Comparison of ENCODE assay signal across 9 cellular contexts in genomic region chr12:54229624-54230212, GRCh38. TPM values are rescaled to one million over a fixed set of nuclear protein-coding genes. Genes with fewer than 3 reads are reported as not detected.
DNase-seq lines count a peak whose midpoint lies in the region; ATAC-seq and TF ChIP-seq lines count a peak whose summit lies in the region.
"Had no signal": no experiment of that assay in that cellular context is flagged by ENCODE, and none has a peak within 500 bp of the region (broad histone marks: within the 10 kb centered on the region; RNA-seq: fewer than 3 reads in every experiment).

No MANE protein-coding gene starts in this region.

- WGBS in adrenal gland, 4 donors, result 68 to 78% (median 72%) methylated on average over 4 of the region's 4 CpGs

- H3K4me1 ChIP-seq in GM23338 (ENCODE audit: insufficient read depth) (0 out of 2 replicates have a peak, but pooled peaks cover 9% of the 10 kb centered on the region), adrenal gland (replicated peaks in 1 of 2) (peaks cover 0 to 4% of the 10 kb centered on the region in 2 donors)

- no peak overlapping the region for H3K27ac Mint-ChIP-seq in GM23338
- no peak overlapping the region for H3K27ac Mint-ChIP-seq in activated naive CD8-positive, alpha-beta T cell treated with anti-CD3 and anti-CD28 coated beads, Interleukin-2, amount 50 U/mL, for 24 hours

- H3K4me2 ChIP-seq in GM23338, result no peak overlapping the region

- no peaks in the 10 kb centered on the region for H3K36me3 Mint-ChIP-seq in GM23338 (ENCODE audit: low read depth)
- no peaks in the 10 kb centered on the region for H3K36me3 Mint-ChIP-seq in activated naive CD8-positive, alpha-beta T cell treated with anti-CD3 and anti-CD28 coated beads, Interleukin-2, amount 50 U/mL, for 24 hours (ENCODE audit: low read depth)

- H3K27me3 Mint-ChIP-seq in GM23338 (ENCODE audit: insufficient read depth, low read depth, poor library complexity), result peaks cover 2% of the 10 kb centered on the region
- H3K27me3 Mint-ChIP-seq in activated naive CD8-positive, alpha-beta T cell treated with anti-CD3 and anti-CD28 coated beads, Interleukin-2, amount 50 U/mL, for 24 hours, result no peaks in the 10 kb centered on the region

- H3K36me3 ChIP-seq in GM23338 (ENCODE audit: insufficient read depth), result no peaks in the 10 kb centered on the region
- H3K36me3 ChIP-seq in adrenal gland (replicated peaks in 1 of 2), result no peaks in the 10 kb centered on the region

- no peaks in the 10 kb centered on the region for H3K9me3 ChIP-seq in adrenal gland (replicated peaks in 1 of 3)

- H3F3A ChIP-seq in GM23338 (replicated peaks; ENCODE audit: low read depth), result no peaks in the 10 kb centered on the region

- intact Hi-C loops in adrenal gland (cut with DNase I), result no loop called here
- intact Hi-C loops in left ventricle myocardium superior (cut with micrococcal nuclease), result no loop called here

- no peak overlapping the region for H3K4me3 Mint-ChIP-seq in GM23338
- no peak overlapping the region for H3K4me3 Mint-ChIP-seq in activated naive CD8-positive, alpha-beta T cell treated with anti-CD3 and anti-CD28 coated beads, Interleukin-2, amount 50 U/mL, for 24 hours

- peaks cover 28% of the 10 kb centered on the region for H3K4me1 Mint-ChIP-seq in GM23338
- peaks cover 3% of the 10 kb centered on the region for H3K4me1 Mint-ChIP-seq in activated naive CD8-positive, alpha-beta T cell treated with anti-CD3 and anti-CD28 coated beads, Interleukin-2, amount 50 U/mL, for 24 hours

- no peaks in the 10 kb centered on the region for H3K9me3 Mint-ChIP-seq in GM23338
- no peaks in the 10 kb centered on the region for H3K9me3 Mint-ChIP-seq in activated naive CD8-positive, alpha-beta T cell treated with anti-CD3 and anti-CD28 coated beads, Interleukin-2, amount 50 U/mL, for 24 hours

- DNase-seq in GM23338 (ENCODE audit: low spot score), result no peak
- DNase-seq in adrenal gland, result peak in 4 of 7 donors; percentile 36 to 43 (median 43)
- no peak for DNase-seq in left ventricle myocardium superior
- peak; percentile 60 for DNase-seq in smooth muscle cell of the brain vasculature (ENCODE audit: low read depth, low spot score)
- no peak for DNase-seq in SKM-1 treated with dmso at 0.1 percent for 144 hours (lab: John Stamatoyannopoulos, UW; ENCODE audit: unreplicated experiment)
- DNase-seq in activated naive CD8-positive, alpha-beta T cell treated with anti-CD3 and anti-CD28 coated beads, Interleukin-2, amount 50 U/mL, for 24 hours, result no peak
- no peak for DNase-seq in NCI-H2171 treated with DMSO at 0.1 percent for 48 hours (lab: John Stamatoyannopoulos, UW)
- DNase-seq: activated CD8-positive, alpha-beta memory T cell treated with anti-CD3 and anti-CD28 coated beads, Interleukin-2, amount 50 U/mL, for 48 hours had no signal

- H3K27me3 ChIP-seq in GM23338 (ENCODE audit: insufficient read depth), result no peaks in the 10 kb centered on the region
- no peaks in the 10 kb centered on the region for H3K27me3 ChIP-seq in adrenal gland

- no peak for TF ChIP-seq CTCF in GM23338 (conservative IDR thresholded peaks at IDR 0.05; ENCODE audit: low read depth in 2 of 2)
- no peak for TF ChIP-seq CTCF in adrenal gland (IDR thresholded peaks at IDR 0.05)

- H2AFZ ChIP-seq in GM23338, result no peak overlapping the region

- no peak for ATAC-seq in GM23338
- ATAC-seq in left ventricle myocardium superior, result peak; percentile 87
- ATAC-seq in activated naive CD8-positive, alpha-beta T cell treated with anti-CD3 and anti-CD28 coated beads, Interleukin-2, amount 50 U/mL, for 24 hours, result no peak
- ATAC-seq in GM18498 (IDR thresholded peaks at IDR 0.05; ENCODE audit: unreplicated experiment), result no peak

- no peak for TF ChIP-seq POLR2A in adrenal gland (IDR thresholded peaks at IDR 0.05)

- peaks cover 4% of the 10 kb centered on the region; the same call in 1 of the 2 replicates for H4K20me1 ChIP-seq in GM23338 (replicated peaks; ENCODE audit: insufficient read depth)

- H3K4me3 ChIP-seq in GM23338 (no peak overlapping the region), adrenal gland (no peak overlapping the region)

- H3K27ac ChIP-seq in GM23338 (ENCODE audit: low read depth) (peak overlapping the region; percentile 65; the same call in 1 of the 2 replicates), adrenal gland (peak overlapping the region in 1 of 5 donors; percentile 28)

- no peaks in the 10 kb centered on the region for H3K9me2 ChIP-seq in GM23338 (ENCODE audit: insufficient read depth)

- H3K79me2 ChIP-seq in GM23338 (replicated peaks; ENCODE audit: insufficient read depth), result no peaks in the 10 kb centered on the region

TF ChIP-seq in GM23338, 12 proteins besides CTCF, POLR2A, EP300 and RAD21 (continues in another document):
- TF ChIP-seq JUNB (IDR thresholded peaks at IDR 0.05; ENCODE audit: unreplicated experiment), result no peak
- no peak for TF ChIP-seq EZH2phosphoT487 (IDR thresholded peaks at IDR 0.05; ENCODE audit: unreplicated experiment)
- TF ChIP-seq NANOG (IDR thresholded peaks at IDR 0.05; ENCODE audit: borderline replicate concordance), result no peak
- no peak for TF ChIP-seq ZNF331 (CRISPR knock-in tag; IDR thresholded peaks at IDR 0.05; ENCODE audit: low read depth)
- TF ChIP-seq ZNF462 (CRISPR knock-in tag; IDR thresholded peaks at IDR 0.05), result no peak
- no peak for TF ChIP-seq POLR2AphosphoS5 (IDR thresholded peaks at IDR 0.05; ENCODE audit: low read depth)

RNA-seq across cellular contexts. Expression of gene SMUG1, which starts 40.9 kb away (rescaled TPM):
- total RNA-seq in GM23338 (2014; rRNA removed; shearing (Covaris generic)), result 19.6 and 23.8 TPM in 2 replicates
- polyA plus RNA-seq in GM23338 (2016; fragmentation: Nextera tagmentation; extraction: Ambion mirVana) (21.8 and 23.1 TPM in 2 replicates), adrenal gland (10 to 100 TPM; 28.1 to 60.0 (median 58.1) TPM)
- total RNA-seq in adrenal gland (10 to 100 TPM; 29.9 to 52.4 (median 37.2) TPM), left ventricle myocardium superior (17.0 TPM)

RNA-seq across cellular contexts. Expression of gene CBX5, which starts 50.2 kb away (rescaled TPM):
- 193 and 212 TPM in 2 replicates for total RNA-seq in GM23338 (2014; rRNA removed; shearing (Covaris generic))
- polyA plus RNA-seq in GM23338 (2016; fragmentation: Nextera tagmentation; extraction: Ambion mirVana), result 152 and 175 TPM in 2 replicates
- 10 to 100 TPM; 39.4 to 88.4 (median 62.0) TPM for total RNA-seq in adrenal gland
- 10 to 100 TPM in 2 of 3 donors, 1 to 10 TPM in 1; 8.2 to 44.3 (median 10.9) TPM for polyA plus RNA-seq in adrenal gland
- total RNA-seq in left ventricle myocardium superior, result 48.0 TPM

RNA-seq across cellular contexts. Expression of gene HNRNPA1, which starts 50.8 kb away (rescaled TPM):
- total RNA-seq in GM23338 (2014; rRNA removed; shearing (Covaris generic)), result 1,104 and 1,281 TPM in 2 replicates
- polyA plus RNA-seq in GM23338 (2016; fragmentation: Nextera tagmentation; extraction: Ambion mirVana), result 2,363 and 2,576 TPM in 2 replicates
- 1,000 to 10,000 TPM in 1 of 8 donors, 100 to 1,000 TPM in 7; 257 to 1,053 (median 488) TPM for total RNA-seq in adrenal gland
- 1,000 to 10,000 TPM in 1 of 3 donors, 100 to 1,000 TPM in 2; 901 to 1,171 (median 983) TPM for polyA plus RNA-seq in adrenal gland
- 450 TPM for total RNA-seq in left ventricle myocardium superior

Comparison
In these comparisons a context has a peak if more than half of its experiments do, and no peak if none do; other contexts are left out.
1. DNase-seq: peak in adrenal gland (4 of 7) and smooth muscle cell of the brain vasculature (single experiment); none in GM23338 (single experiment), left ventricle myocardium superior (single experiment), SKM-1 treated with dmso at 0.1 percent for 144 hours (single experiment), activated naive CD8-positive, alpha-beta T cell treated with anti-CD3 and anti-CD28 coated beads, Interleukin-2, amount 50 U/mL, for 24 hours (single experiment) and NCI-H2171 treated with DMSO at 0.1 percent for 48 hours (single experiment).